ENCODE assay signal across 1 cellular context in genomic region chr2:215439980-215440512, GRCh38.
TF ChIP-seq lines count a peak whose summit lies in the region.

No MANE protein-coding gene starts in this region.

TF ChIP-seq in HepG2, 621 proteins besides CTCF, POLR2A, EP300 and RAD21 (continued from another document and continues in another):
- TF ChIP-seq ZNF318 (CRISPR knock-in tag; IDR thresholded peaks at IDR 0.05) (no peak), HMGXB4 (CRISPR knock-in tag; IDR thresholded peaks at IDR 0.05; ENCODE audit: borderline replicate concordance in 1 of 2, low read depth in 1 of 2) (no peak), ELF1 (CRISPR knock-in tag; IDR thresholded peaks at IDR 0.05) (0 out of 2 replicates have a peak, but pooled peaks have one; percentile 17), ZNF800 (CRISPR knock-in tag; IDR thresholded peaks at IDR 0.05) (no peak), ZNF839 (CRISPR knock-in tag; IDR thresholded peaks at IDR 0.05; ENCODE audit: borderline replicate concordance) (no peak), E2F5 (CRISPR knock-in tag; conservative IDR thresholded peaks at IDR 0.05) (no peak), ZSCAN30 (CRISPR knock-in tag; IDR thresholded peaks at IDR 0.05) (no peak), HNRNPH1 (optimal IDR thresholded peaks at IDR 0.05; ENCODE audit: low read depth, low read length) (no peak), ZNF224 (CRISPR knock-in tag; IDR thresholded peaks at IDR 0.05) (no peak), TEF (CRISPR knock-in tag; IDR thresholded peaks at IDR 0.05) (no peak), SIX1 (CRISPR knock-in tag; IDR thresholded peaks at IDR 0.05; ENCODE audit: borderline replicate concordance) (no peak), AHDC1 (CRISPR knock-in tag; IDR thresholded peaks at IDR 0.05; ENCODE audit: borderline replicate concordance) (no peak), ZSCAN29 (CRISPR knock-in tag; conservative IDR thresholded peaks at IDR 0.05) (no peak), SP1 (IDR thresholded peaks at IDR 0.05) (no peak), SP1 (CRISPR knock-in tag; IDR thresholded peaks at IDR 0.05) (no peak), ATF4 (CRISPR knock-in tag; IDR thresholded peaks at IDR 0.05) (peak in 1 of 2 experiments; percentile 24; a peak in 1 of 4 replicates), GRHL1 (CRISPR knock-in tag; conservative IDR thresholded peaks at IDR 0.05) (no peak), ZBTB37 (CRISPR knock-in tag; IDR thresholded peaks at IDR 0.05) (no peak), MAX (IDR thresholded peaks at IDR 0.05) (no peak), ZNF75D (CRISPR knock-in tag; IDR thresholded peaks at IDR 0.05; ENCODE audit: borderline replicate concordance) (no peak), SP5 (CRISPR knock-in tag; IDR thresholded peaks at IDR 0.05; ENCODE audit: borderline replicate concordance, low read depth) (no peak), ZNF792 (CRISPR knock-in tag; IDR thresholded peaks at IDR 0.05) (no peak), SNAI1 (CRISPR knock-in tag; IDR thresholded peaks at IDR 0.05; ENCODE audit: borderline replicate concordance) (no peak), SP2 (CRISPR knock-in tag; IDR thresholded peaks at IDR 0.05) (no peak), YEATS4 (CRISPR knock-in tag; IDR thresholded peaks at IDR 0.05; ENCODE audit: borderline replicate concordance) (no peak), ARNTL (CRISPR knock-in tag; IDR thresholded peaks at IDR 0.05) (no peak), HMGA1 (CRISPR knock-in tag; conservative IDR thresholded peaks at IDR 0.05) (no peak), FOSL2 (CRISPR knock-in tag; IDR thresholded peaks at IDR 0.05) (no peak), TAF15 (IDR thresholded peaks at IDR 0.05; ENCODE audit: low read depth, low read length, poor library complexity, severe bottlenecking) (no peak), DDIT3 (CRISPR knock-in tag; IDR thresholded peaks at IDR 0.05) (no peak), ZSCAN9 (CRISPR knock-in tag; IDR thresholded peaks at IDR 0.05; ENCODE audit: borderline replicate concordance) (no peak), ZFP90 (CRISPR knock-in tag; IDR thresholded peaks at IDR 0.05; ENCODE audit: borderline replicate concordance) (no peak)
